ENCODE assay signal across 15 cellular contexts in the genomic region with DNA sequence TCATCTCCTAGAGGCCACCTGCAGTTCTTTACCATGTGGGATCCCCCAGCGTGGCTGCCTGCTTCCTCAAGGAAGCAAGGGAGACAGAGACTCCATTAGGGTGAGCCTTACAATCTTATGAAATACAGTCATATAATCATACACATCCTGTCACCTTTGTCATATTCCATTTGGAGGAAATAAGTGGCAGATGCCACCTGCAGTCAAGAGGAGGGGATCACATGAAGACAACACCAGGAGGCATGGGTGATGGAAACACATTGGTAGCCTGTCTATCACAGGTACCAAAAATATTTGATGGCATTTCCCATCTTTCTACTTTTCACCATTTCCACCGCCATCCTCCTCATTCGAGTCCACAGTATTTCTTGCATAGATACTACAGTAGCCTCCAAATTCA. TPM values are rescaled to one million over a fixed set of nuclear protein-coding genes. Genes with fewer than 3 reads are reported as not detected.
A peak's percentile ranks its signal among the peaks of the same experiment; 100 is the strongest.
DNase-seq lines count a peak whose midpoint lies in the region; ATAC-seq and TF ChIP-seq lines count a peak whose summit lies in the region.
"Had no signal": no experiment of that assay in that cellular context is flagged by ENCODE, and none has a peak within 500 bp of the region (broad histone marks: within the 10 kb centered on the region; RNA-seq: fewer than 3 reads in every experiment).

No MANE protein-coding gene starts in this region.

- no peak overlapping the region for H3K4me2 ChIP-seq in SK-N-SH
- H3K4me2 ChIP-seq: hepatocyte had no signal

- peak overlapping the region in 1 of 2 experiments; percentile 82; a peak in 2 of 4 replicates for H3K27ac ChIP-seq in SK-N-SH (ENCODE audit: low read depth in 2 of 2, low read length in 1 of 2)
- H3K27ac ChIP-seq in CD4-positive, CD25-positive, alpha-beta regulatory T cell (ENCODE audit: insufficient read depth, low read length, poor library complexity, severe bottlenecking) = no peak overlapping the region
- no peak overlapping the region for H3K27ac ChIP-seq in tibial nerve
- H3K27ac ChIP-seq in body of pancreas = no peak overlapping the region
- H3K27ac ChIP-seq: BLaER1 treated with 17β-estradiol and CSF1 and Interleukin-3, amounts not matched to agents 10 nM and 100 nM; hepatocyte had no signal

- CTCF ChIA-PET in SK-N-SH (lab: Yijun Ruan, JAX) = no interaction called here

- ATAC-seq in SK-N-SH treated with all-trans-retinoic acid at 6 μM for 48 hours = no peak
- peak; percentile 67 to 70 for ATAC-seq in CD4-positive, CD25-positive, alpha-beta regulatory T cell (ENCODE audit: low read depth in 2 of 2)
- no peak for ATAC-seq in HG03175 (IDR thresholded peaks at IDR 0.05; ENCODE audit: unreplicated experiment)
- ATAC-seq in body of pancreas = no peak

- intact Hi-C loops in body of pancreas (cut with DNase I) = no loop called here

- 96% methylated on average over 3 of the region's 3 CpGs for WGBS in SK-N-SH (ENCODE audit: low lambda C conversion rate)
- WGBS in tibial nerve, 2 donors = 88 to 91% methylated on average over 3 of the region's 3 CpGs
- WGBS in body of pancreas, 2 donors = 88 to 96% methylated on average over 3 of the region's 3 CpGs

- DNase-seq in SK-N-SH = no peak
- peak in 2 of 3 donors; percentile 28 to 39 for DNase-seq in CD4-positive, CD25-positive, alpha-beta regulatory T cell
- peak; percentile 63 for DNase-seq in Jurkat, Clone E6-1 (ENCODE audit: low read depth, low spot score)
- peak; percentile 27 for DNase-seq in central memory CD4-positive, alpha-beta T cell
- no peak for DNase-seq in tibial nerve (ENCODE audit: low spot score in 2 of 2)
- DNase-seq in body of pancreas = no peak
- DNase-seq: activated CD4-positive, alpha-beta T cell treated with anti-CD3 and anti-CD28 coated beads, Interleukin-2, amount 10 ng/mL, durations not matched to agents 7 days and 5 days; NCI-H1694 treated with DMSO at 0.1 percent for 48 hours; NCI-H446 treated with DMSO at 0.1 percent for 48 hours; stimulated activated naive B cell treated with anti-CD40 and anti-IgM and Interleukin-4, amounts not matched to agents 10 μg/mL and 1 μg/mL and 100 μg/mL, for 72 hours had no signal

- TF ChIP-seq RAD21 in SK-N-SH (IDR thresholded peaks at IDR 0.05; ENCODE audit: low read length) = no peak

- TF ChIP-seq EP300 in SK-N-SH (IDR thresholded peaks at IDR 0.05; ENCODE audit: borderline replicate concordance in 1 of 2, low read depth in 1 of 2, low read length in 1 of 2) (no peak), tibial nerve (IDR thresholded peaks at IDR 0.05) (no peak)

- H3K9me3 ChIP-seq in SK-N-SH (no peaks in the 10 kb centered on the region), tibial nerve (no peaks in the 10 kb centered on the region), body of pancreas (no peaks in the 10 kb centered on the region)
- H3K9me3 ChIP-seq in CD4-positive, CD25-positive, alpha-beta regulatory T cell (ENCODE audit: control insufficient read depth in 2 of 2, low read length in 2 of 2) = no peaks in the 10 kb centered on the region

- H3K4me1 Mint-ChIP-seq in CD4-positive, CD25-positive, alpha-beta regulatory T cell = peaks cover 0 to 37% (median 14%) of the 10 kb centered on the region in 4 donors

- H3K4me3 ChIP-seq in SK-N-SH (ENCODE audit: low read depth in 2 of 2, low read length in 1 of 2) (no peak overlapping the region), tibial nerve (no peak overlapping the region), body of pancreas (no peak overlapping the region)
- H3K4me3 ChIP-seq in CD4-positive, CD25-positive, alpha-beta regulatory T cell (ENCODE audit: low read depth, low read length) = no peak overlapping the region
- no peak overlapping the region for H3K4me3 ChIP-seq in Jurkat, Clone E6-1 (ENCODE audit: low read length)
- H3K4me3 ChIP-seq: BLaER1 treated with 17β-estradiol and CSF1 and Interleukin-3, amounts not matched to agents 10 nM and 100 nM; hepatocyte had no signal

- no peaks in the 10 kb centered on the region for H3K9me2 ChIP-seq in SK-N-SH

- no peaks in the 10 kb centered on the region for H3K27me3 ChIP-seq in SK-N-SH (ENCODE audit: insufficient read depth)
- peaks cover 3% of the 10 kb centered on the region for H3K27me3 ChIP-seq in CD4-positive, CD25-positive, alpha-beta regulatory T cell (ENCODE audit: control insufficient read depth, insufficient read depth, low read length)
- no peaks in the 10 kb centered on the region for H3K27me3 ChIP-seq in tibial nerve
- H3K27me3 ChIP-seq in body of pancreas = no peaks in the 10 kb centered on the region
- H3K27me3 ChIP-seq: BLaER1 treated with 17β-estradiol and CSF1 and Interleukin-3, amounts not matched to agents 10 nM and 100 nM; hepatocyte had no signal

- TF ChIP-seq POLR2A in tibial nerve (IDR thresholded peaks at IDR 0.05) (no peak), body of pancreas (IDR thresholded peaks at IDR 0.05) (no peak)

- peak overlapping the region in 2 of 3 donors; percentile 83 to 89 for H3K27ac Mint-ChIP-seq in CD4-positive, CD25-positive, alpha-beta regulatory T cell
- H3K27ac Mint-ChIP-seq: activated CD4-positive, alpha-beta T cell treated with anti-CD3 and anti-CD28 coated beads, Interleukin-2, amount 10 ng/mL, durations not matched to agents 7 days and 5 days; mesothelial cell of epicardium; stimulated activated naive B cell treated with anti-CD40 and anti-IgM and Interleukin-4, amounts not matched to agents 10 μg/mL and 1 μg/mL and 100 μg/mL, for 72 hours had no signal

- H3K36me3 ChIP-seq in SK-N-SH (replicated peaks in 1 of 2; ENCODE audit: control insufficient read depth in 1 of 2, insufficient read depth in 2 of 2, low read length in 1 of 2) = no peaks in the 10 kb centered on the region
- H3K36me3 ChIP-seq in CD4-positive, CD25-positive, alpha-beta regulatory T cell (ENCODE audit: control insufficient read depth, insufficient read depth, low read length) = no peaks in the 10 kb centered on the region
- no peaks in the 10 kb centered on the region for H3K36me3 ChIP-seq in tibial nerve
- no peaks in the 10 kb centered on the region for H3K36me3 ChIP-seq in body of pancreas (replicated peaks in 1 of 2; ENCODE audit: insufficient read depth in 1 of 2, low read depth in 2 of 2)
- H3K36me3 ChIP-seq: BLaER1 treated with 17β-estradiol and CSF1 and Interleukin-3, amounts not matched to agents 10 nM and 100 nM had no signal

- peaks cover 16% of the 10 kb centered on the region for H3K27me3 Mint-ChIP-seq in CD4-positive, CD25-positive, alpha-beta regulatory T cell

- H3K9me3 Mint-ChIP-seq in CD4-positive, CD25-positive, alpha-beta regulatory T cell = no peaks in the 10 kb centered on the region
- H3K9me3 Mint-ChIP-seq: activated CD4-positive, alpha-beta T cell treated with anti-CD3 and anti-CD28 coated beads, Interleukin-2, amount 10 ng/mL, durations not matched to agents 7 days and 5 days; mesothelial cell of epicardium; stimulated activated naive B cell treated with anti-CD40 and anti-IgM and Interleukin-4, amounts not matched to agents 10 μg/mL and 1 μg/mL and 100 μg/mL, for 72 hours had no signal

- TF ChIP-seq CTCF in SK-N-SH (IDR thresholded peaks at IDR 0.05) = no peak
- TF ChIP-seq CTCF in tibial nerve (IDR thresholded peaks at IDR 0.05) = no peak
- peak in 1 of 7 experiments; percentile 5 for TF ChIP-seq CTCF in body of pancreas (IDR thresholded peaks at IDR 0.05)

- H2AFZ ChIP-seq in SK-N-SH (ENCODE audit: low read depth) = no peak overlapping the region
- H2AFZ ChIP-seq: hepatocyte had no signal

- POLR2A ChIA-PET in SK-N-SH (lab: Yijun Ruan, JAX) = no interaction called here

- H3K4me1 ChIP-seq in SK-N-SH (ENCODE audit: control insufficient read depth in 1 of 2, insufficient read depth in 2 of 2, low read depth in 1 of 2, low read length in 1 of 2) = peaks cover 3 to 19% of the 10 kb centered on the region in 2 experiments
- peaks cover 5% of the 10 kb centered on the region for H3K4me1 ChIP-seq in CD4-positive, CD25-positive, alpha-beta regulatory T cell (ENCODE audit: control insufficient read depth, insufficient read depth, low read length, poor library complexity, severe bottlenecking)
- H3K4me1 ChIP-seq in tibial nerve = no peaks in the 10 kb centered on the region
- no peaks in the 10 kb centered on the region for H3K4me1 ChIP-seq in body of pancreas

- H3K79me2 ChIP-seq in SK-N-SH (ENCODE audit: insufficient read depth) = no peaks in the 10 kb centered on the region
- H3K79me2 ChIP-seq: hepatocyte had no signal

- no peaks in the 10 kb centered on the region for H3K36me3 Mint-ChIP-seq in CD4-positive, CD25-positive, alpha-beta regulatory T cell
- H3K36me3 Mint-ChIP-seq: mesothelial cell of epicardium; stimulated activated naive B cell treated with anti-CD40 and anti-IgM and Interleukin-4, amounts not matched to agents 10 μg/mL and 1 μg/mL and 100 μg/mL, for 72 hours had no signal

- H4K20me1 ChIP-seq in SK-N-SH (ENCODE audit: insufficient read depth) = no peaks in the 10 kb centered on the region
- H4K20me1 ChIP-seq: BLaER1 treated with 17β-estradiol and CSF1 and Interleukin-3, amounts not matched to agents 10 nM and 100 nM had no signal

- H3K9ac ChIP-seq in SK-N-SH = peak overlapping the region; percentile 44; the same call in 1 of the 2 replicates
- H3K9ac ChIP-seq: BLaER1 treated with 17β-estradiol and CSF1 and Interleukin-3, amounts not matched to agents 10 nM and 100 nM had no signal

- H3F3A ChIP-seq in SK-N-SH (replicated peaks; ENCODE audit: insufficient read depth) = peaks cover 14% of the 10 kb centered on the region

- no peak overlapping the region for H3K4me3 Mint-ChIP-seq in CD4-positive, CD25-positive, alpha-beta regulatory T cell
- H3K4me3 Mint-ChIP-seq: activated CD4-positive, alpha-beta T cell treated with anti-CD3 and anti-CD28 coated beads, Interleukin-2, amount 10 ng/mL, durations not matched to agents 7 days and 5 days; mesothelial cell of epicardium; stimulated activated naive B cell treated with anti-CD40 and anti-IgM and Interleukin-4, amounts not matched to agents 10 μg/mL and 1 μg/mL and 100 μg/mL, for 72 hours had no signal

TF ChIP-seq in SK-N-SH treated with all-trans-retinoic acid at 6 μM for 48 hours, 23 proteins besides CTCF, POLR2A, EP300 and RAD21:
- no peak for TF ChIP-seq ISL1 (CRISPR knock-in tag; IDR thresholded peaks at IDR 0.05)

RNA-seq across cellular contexts. Expression of a gene that starts 15.3 kb away (rescaled TPM):
- 18.6 and 20.9 TPM in 2 replicates for polyA plus RNA-seq in SK-N-SH (2012; rRNA removed)
- polyA plus RNA-seq in SK-N-SH (2012; cell fraction: cytosol; rRNA removed) = 15.1 and 17.1 TPM in 2 replicates
- polyA plus RNA-seq in SK-N-SH (2012; cell fraction: nucleus; rRNA removed) = 25.4 and 34.0 TPM in 2 replicates
- total RNA-seq in CD4-positive, CD25-positive, alpha-beta regulatory T cell = 70.4 TPM
- polyA plus RNA-seq in CD4-positive, CD25-positive, alpha-beta regulatory T cell = 10 to 100 TPM; 47.3 to 64.3 (median 51.4) TPM
- polyA plus RNA-seq in Jurkat, Clone E6-1 (2012; ENCODE audit: insufficient read depth, insufficient read length) = 47.1 TPM
- total RNA-seq in tibial nerve = 10 to 100 TPM; 18.8 to 28.5 (median 22.5) TPM
- 10 to 100 TPM; 11.5 to 20.2 TPM for total RNA-seq in body of pancreas

RNA-seq across cellular contexts. Expression of a gene that starts 53.2 kb away (rescaled TPM):
- 13.2 and 14.3 TPM in 2 replicates for polyA plus RNA-seq in SK-N-SH (2012; rRNA removed)
- 14.4 and 15.5 TPM in 2 replicates for polyA plus RNA-seq in SK-N-SH (2012; cell fraction: cytosol; rRNA removed)
- 6.2 and 10.5 TPM in 2 replicates for polyA plus RNA-seq in SK-N-SH (2012; cell fraction: nucleus; rRNA removed)
- total RNA-seq in CD4-positive, CD25-positive, alpha-beta regulatory T cell = 134 TPM
- 100 to 1,000 TPM in 2 of 4 donors, 1 to 10 TPM in 2; 9.5 to 123 (median 63.6) TPM for polyA plus RNA-seq in CD4-positive, CD25-positive, alpha-beta regulatory T cell
- 20.5 TPM for polyA plus RNA-seq in Jurkat, Clone E6-1 (2012; ENCODE audit: insufficient read depth, insufficient read length)
- 10 to 100 TPM in 3 of 4 donors, 1 to 10 TPM in 1; 9.9 to 18.6 (median 12.2) TPM for total RNA-seq in tibial nerve
- total RNA-seq in body of pancreas = 10 to 100 TPM in 1 of 2 donors, 1 to 10 TPM in 1; 7.5 to 24.7 TPM

Comparison
In these comparisons a context has a peak if more than half of its experiments do, and no peak if none do; other contexts are left out.
1. DNase-seq: peak in CD4-positive, CD25-positive, alpha-beta regulatory T cell (2 of 3), Jurkat, Clone E6-1 (single experiment) and central memory CD4-positive, alpha-beta T cell (single experiment); none in SK-N-SH (single experiment), tibial nerve (0 of 2) and body of pancreas (0 of 4).
2. ATAC-seq: peak in CD4-positive, CD25-positive, alpha-beta regulatory T cell (2 of 2); none in SK-N-SH treated with all-trans-retinoic acid at 6 μM for 48 hours (single experiment), HG03175 (single experiment) and body of pancreas (single experiment).